17 cellular contexts compared by ENCODE assay signal in the genomic region with DNA sequence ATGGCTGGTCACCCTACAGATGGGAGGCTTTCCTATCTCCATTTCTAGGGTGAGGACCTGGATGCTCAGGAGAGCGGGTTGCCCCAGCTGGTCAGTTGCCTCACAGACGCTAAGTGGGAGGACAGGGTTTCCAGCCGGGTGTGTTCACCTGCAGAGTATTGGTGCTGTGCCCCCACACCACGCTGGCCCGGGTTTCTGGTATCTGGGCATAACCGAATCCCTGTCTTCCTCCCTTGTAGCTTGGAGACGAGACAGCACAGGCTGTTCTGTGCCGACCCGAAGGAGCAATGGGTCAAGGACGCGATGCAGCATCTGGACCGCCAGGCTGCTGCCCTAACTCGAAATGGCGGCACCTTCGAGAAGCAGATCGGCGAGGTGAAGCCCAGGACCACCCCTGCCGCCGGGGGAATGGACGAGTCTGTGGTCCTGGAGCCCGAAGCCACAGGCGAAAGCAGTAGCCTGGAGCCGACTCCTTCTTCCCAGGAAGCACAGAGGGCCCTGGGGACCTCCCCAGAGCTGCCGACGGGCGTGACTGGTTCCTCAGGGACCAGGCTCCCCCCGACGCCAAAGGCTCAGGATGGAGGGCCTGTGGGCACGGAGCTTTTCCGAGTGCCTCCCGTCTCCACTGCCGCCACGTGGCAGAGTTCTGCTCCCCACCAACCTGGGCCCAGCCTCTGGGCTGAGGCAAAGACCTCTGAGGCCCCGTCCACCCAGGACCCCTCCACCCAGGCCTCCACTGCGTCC. TPM values are rescaled to one million over a fixed set of nuclear protein-coding genes. Genes with fewer than 3 reads are reported as not detected.
DNase-seq lines count a peak whose midpoint lies in the region; TF ChIP-seq lines count a peak whose summit lies in the region.
"Had no signal": no experiment of that assay in that cellular context is flagged by ENCODE, and none has a peak within 500 bp of the region (broad histone marks: within the 10 kb centered on the region; RNA-seq: fewer than 3 reads in every experiment).

No MANE protein-coding gene starts in this region.

- H3K79me2 ChIP-seq in MM.1S (ENCODE audit: low read length), result no peaks in the 10 kb centered on the region

- peaks cover 11% of the 10 kb centered on the region; the same call in 1 of the 2 replicates for H4K20me1 ChIP-seq in BLaER1
- no peaks in the 10 kb centered on the region for H4K20me1 ChIP-seq in MM.1S (ENCODE audit: insufficient read depth, low read length)

- DNase-seq in esophagus squamous epithelium (lab: John Stamatoyannopoulos, UW), result no peak
- no peak for DNase-seq in progenitor cell of endocrine pancreas (ENCODE audit: low spot score, unreplicated experiment)
- DNase-seq in NOMO-1 treated with dmso at 0.1 percent for 144 hours (lab: John Stamatoyannopoulos, UW; ENCODE audit: unreplicated experiment), result no peak
- DNase-seq in activated naive CD4-positive, alpha-beta T cell treated with Interleukin-2 at 50 U/mL for 16 hours, result no peak
- no peak for DNase-seq in MM.1S
- no peak for DNase-seq in NCI-H2196 treated with DMSO at 0.1 percent for 48 hours (lab: John Stamatoyannopoulos, UW; ENCODE audit: unreplicated experiment)
- DNase-seq: DMS153; HCEC 1CT; NCI-H1105 treated with DMSO at 0.1 percent for 48 hours; NCI-H187 treated with DMSO at 0.1 percent for 48 hours; NK-92 treated with Interleukin-12 subunit alpha and Interleukin-12 subunit beta, amount 100 ng/mL, for 24 hours; SIG-M5 had no signal

- H3K9me2 ChIP-seq in MM.1S (replicated peaks; ENCODE audit: insufficient read depth, low read length), result no peaks in the 10 kb centered on the region

- H3F3A ChIP-seq in MM.1S (ENCODE audit: insufficient read depth, low read length), result no peaks in the 10 kb centered on the region

- H3K9me3 ChIP-seq in BLaER1, result no peaks in the 10 kb centered on the region
- no peaks in the 10 kb centered on the region for H3K9me3 ChIP-seq in esophagus squamous epithelium
- no peaks in the 10 kb centered on the region for H3K9me3 ChIP-seq in MM.1S (replicated peaks; ENCODE audit: insufficient read depth, low read length)

- H3K4me1 ChIP-seq in BLaER1 (peaks cover 77% of the 10 kb centered on the region), esophagus squamous epithelium (peaks cover 13 to 87% (median 55%) of the 10 kb centered on the region in 3 donors), MM.1S (ENCODE audit: low read length) (no peaks in the 10 kb centered on the region)

- H3K4me1 Mint-ChIP-seq in IgD-negative memory B cell, result peaks cover 44 to 56% (median 50%) of the 10 kb centered on the region in 3 donors
- H3K4me1 Mint-ChIP-seq in progenitor cell of endocrine pancreas (ENCODE audit: low read depth), result peaks cover 8% of the 10 kb centered on the region

- H3K9me3 Mint-ChIP-seq in IgD-negative memory B cell (no peaks in the 10 kb centered on the region), progenitor cell of endocrine pancreas (ENCODE audit: low read depth) (no peaks in the 10 kb centered on the region)

- intact Hi-C loops in esophagus squamous epithelium (cut with DNase I), result no loop called here

- H3K27me3 Mint-ChIP-seq in IgD-negative memory B cell, result no peaks in the 10 kb centered on the region
- peaks cover 4% of the 10 kb centered on the region for H3K27me3 Mint-ChIP-seq in progenitor cell of endocrine pancreas

- H3K4me3 Mint-ChIP-seq in IgD-negative memory B cell (peak overlapping the region in 1 of 4 donors; percentile 83), progenitor cell of endocrine pancreas (ENCODE audit: low read depth) (no peak overlapping the region)

- H3K4me3 ChIP-seq in BLaER1 (no peak overlapping the region), esophagus squamous epithelium (no peak overlapping the region), MM.1S (ENCODE audit: low read length) (no peak overlapping the region)

- 85 to 90% methylated on average over 12 to 14 of the region's 35 CpGs for WGBS in esophagus squamous epithelium, 2 donors

- TF ChIP-seq CTCF in esophagus squamous epithelium (IDR thresholded peaks at IDR 0.05) (no peak), progenitor cell of endocrine pancreas (IDR thresholded peaks at IDR 0.05; ENCODE audit: unreplicated experiment) (no peak), MM.1S (IDR thresholded peaks at IDR 0.05; ENCODE audit: low read length) (no peak)

- H3K36me3 ChIP-seq in BLaER1 (no peaks in the 10 kb centered on the region), esophagus squamous epithelium (peaks cover 0 to 21% (median 0%) of the 10 kb centered on the region in 3 donors), MM.1S (replicated peaks; ENCODE audit: insufficient read depth, low read length) (no peaks in the 10 kb centered on the region)

- H3K27ac Mint-ChIP-seq in IgD-negative memory B cell, result peak overlapping the region in 2 of 3 donors; percentile 5 to 82
- H3K27ac Mint-ChIP-seq in progenitor cell of endocrine pancreas, result peak overlapping the region; percentile 37

- H3K27me3 ChIP-seq in BLaER1, result peaks cover 15% of the 10 kb centered on the region
- H3K27me3 ChIP-seq in esophagus squamous epithelium, result no peaks in the 10 kb centered on the region
- H3K27me3 ChIP-seq in MM.1S (replicated peaks; ENCODE audit: insufficient read depth, low read length), result no peaks in the 10 kb centered on the region

- H3K9ac ChIP-seq in BLaER1 (no peak overlapping the region), MM.1S (ENCODE audit: low read length) (no peak overlapping the region)

- H3K27ac ChIP-seq in BLaER1 (no peak overlapping the region), esophagus squamous epithelium (peak overlapping the region in 3 of 4 donors; percentile 53 to 73 (median 56)), MM.1S (ENCODE audit: low read length) (no peak overlapping the region)

- peak overlapping the region; percentile 57 for H3K4me2 ChIP-seq in BLaER1
- H3K4me2 ChIP-seq in MM.1S (ENCODE audit: low read depth, low read length), result no peak overlapping the region

- peaks cover 3% of the 10 kb centered on the region for H3K36me3 Mint-ChIP-seq in IgD-negative memory B cell
- H3K36me3 Mint-ChIP-seq in progenitor cell of endocrine pancreas (ENCODE audit: insufficient read depth), result no peaks in the 10 kb centered on the region

- no peak for TF ChIP-seq POLR2A in esophagus squamous epithelium (IDR thresholded peaks at IDR 0.05)

- H2AFZ ChIP-seq in MM.1S (ENCODE audit: low read length), result no peak overlapping the region

RNA-seq across cellular contexts. Expression of a gene that starts 9.7 kb away (rescaled TPM):
- polyA plus RNA-seq in IgD-negative memory B cell, result not detected
- total RNA-seq in esophagus squamous epithelium (10 to 100 TPM in 1 of 4 donors, 1 to 10 TPM in 3; 3.3 to 14.8 (median 7.4) TPM), progenitor cell of endocrine pancreas (0.53 and 0.74 TPM in 2 replicates)
- total RNA-seq: A673, LHCN-M2 had no signal

RNA-seq across cellular contexts. Expression of a gene that starts 22.6 kb away (rescaled TPM):
- polyA plus RNA-seq in IgD-negative memory B cell, result not detected
- total RNA-seq in esophagus squamous epithelium (1 to 10 TPM in 1 of 4 donors, under 1 TPM in 1, not detected in 2; 0.64 to 1.3 TPM), progenitor cell of endocrine pancreas (not detected in 2 replicates)
- total RNA-seq: A673, HT-29, LHCN-M2 had no signal

RNA-seq across cellular contexts. Expression of a gene that starts 23.4 kb away (rescaled TPM):
- 0.20 TPM for polyA plus RNA-seq in IgD-negative memory B cell
- total RNA-seq in esophagus squamous epithelium (1 to 10 TPM in 1 of 4 donors, under 1 TPM in 3; 0.09 to 1.6 (median 0.38) TPM), progenitor cell of endocrine pancreas (not detected in 2 replicates)
- total RNA-seq: A673, HT-29, LHCN-M2 had no signal

Comparison
In these comparisons a context has a peak if more than half of its experiments do, and no peak if none do; other contexts are left out.
1. H3K27ac ChIP-seq: peak in esophagus squamous epithelium (3 of 4); none in BLaER1 (single experiment) and MM.1S (single experiment).